Comparison of ENCODE assay signal across 10 cellular contexts in the genomic region with DNA sequence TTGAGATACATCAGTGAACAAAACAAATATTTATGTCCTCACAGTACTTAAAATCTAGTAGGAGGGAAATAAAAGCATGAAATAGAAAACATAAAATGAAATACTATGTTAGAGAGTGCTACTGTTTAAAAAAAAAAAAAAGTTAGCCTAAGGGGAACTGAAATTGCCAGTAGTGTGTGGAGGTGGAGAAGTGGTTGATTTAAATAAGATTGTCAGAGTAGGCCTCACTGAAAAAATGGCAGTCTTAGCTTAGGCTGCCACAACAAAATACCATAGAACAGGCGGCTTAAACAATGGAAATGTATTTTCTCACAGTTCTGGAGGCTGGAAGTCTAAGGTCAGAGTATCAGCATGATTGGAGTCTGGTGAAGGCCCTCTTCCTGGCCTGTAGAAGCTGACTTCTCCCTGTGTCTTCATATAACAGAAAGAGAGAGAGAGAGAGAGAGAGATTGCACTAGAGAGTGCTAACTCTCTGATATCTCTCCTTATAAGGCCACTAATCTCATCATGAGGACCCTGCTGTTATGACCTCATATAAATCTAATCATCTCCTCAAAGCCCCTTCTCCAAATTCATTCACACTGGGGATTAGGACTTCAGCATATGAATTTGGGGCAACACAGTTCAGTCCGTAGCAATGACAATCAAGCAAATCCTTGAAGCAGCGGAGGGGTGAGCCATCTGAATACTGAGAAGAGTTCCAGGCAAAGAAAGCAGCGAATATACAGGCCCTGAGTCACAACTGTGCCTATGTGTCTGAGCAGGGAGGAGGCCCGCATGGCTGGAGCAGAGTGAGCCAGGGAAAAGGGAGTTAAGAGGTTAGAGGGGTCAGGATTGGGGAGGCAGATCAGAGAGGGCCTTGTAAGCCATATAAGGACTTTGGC. TPM values are rescaled to one million over a fixed set of nuclear protein-coding genes. Genes with fewer than 3 reads are reported as not detected.
DNase-seq lines count a peak whose midpoint lies in the region; ATAC-seq, FAIRE-seq and TF ChIP-seq lines count a peak whose summit lies in the region.
"Had no signal": no experiment of that assay in that cellular context is flagged by ENCODE, and none has a peak within 500 bp of the region (broad histone marks: within the 10 kb centered on the region; RNA-seq: fewer than 3 reads in every experiment).

No MANE protein-coding gene starts in this region.

- H3K27me3 Mint-ChIP-seq in glutamatergic neuron (ENCODE audit: unreplicated experiment) = no peaks in the 10 kb centered on the region

- H3K4me3 Mint-ChIP-seq in glutamatergic neuron (ENCODE audit: unreplicated experiment) = no peak overlapping the region

- no peak for TF ChIP-seq CTCF in glutamatergic neuron (IDR thresholded peaks at IDR 0.05; ENCODE audit: partially characterized antibody, unreplicated experiment)

- TF ChIP-seq POLR2A in H54 (IDR thresholded peaks at IDR 0.05; ENCODE audit: low read depth, low read length) = no peak

- H3K4me1 Mint-ChIP-seq in glutamatergic neuron (ENCODE audit: low read depth, unreplicated experiment) = peaks cover 1% of the 10 kb centered on the region

- H3K9me3 Mint-ChIP-seq in glutamatergic neuron (ENCODE audit: unreplicated experiment) = peaks cover 1% of the 10 kb centered on the region

- H3K27ac Mint-ChIP-seq in glutamatergic neuron (ENCODE audit: unreplicated experiment) = no peak overlapping the region

- no peaks in the 10 kb centered on the region for H3K36me3 Mint-ChIP-seq in glutamatergic neuron (ENCODE audit: unreplicated experiment)

- peak; percentile 6 for FAIRE-seq in H54 (lab: Jason Lieb, UNC)

- ATAC-seq in GM18511 (IDR thresholded peaks at IDR 0.05; ENCODE audit: unreplicated experiment) (peak; percentile 88), HG03575 (IDR thresholded peaks at IDR 0.05; ENCODE audit: extremely low read depth, insufficient number of reproducible peaks, low FRiP score, unreplicated experiment) (peak; percentile 63)

- DNase-seq in H54 (ENCODE audit: insufficient read length, low spot score) (no peak), kidney glomerular epithelial cell (lab: John Stamatoyannopoulos, UW) (peak; percentile 34), glutamatergic neuron (no peak), KG1 (lab: John Stamatoyannopoulos, UW) (no peak), HT-29 (ENCODE audit: low spot score) (no peak)
- DNase-seq in activated naive CD4-positive, alpha-beta T cell treated with anti-CD3 and anti-CD28 coated beads, Interleukin-2, amount 50 U/mL, for 16 hours = no peak
- DNase-seq: activated gamma-delta T cell, heart left ventricle had no signal

RNA-seq across cellular contexts. Expression of a gene that starts 23.6 kb away (rescaled TPM):
- 3.6 TPM for total RNA-seq in glutamatergic neuron (ENCODE audit: unreplicated experiment)
- total RNA-seq in HT-29 (2014; rRNA removed; shearing (Covaris generic)) = 0.81 and 4.2 TPM in 2 replicates

RNA-seq across cellular contexts. Expression of a gene that starts 23.6 kb away (rescaled TPM):
- 0.29 TPM for total RNA-seq in glutamatergic neuron (ENCODE audit: unreplicated experiment)
- total RNA-seq in HT-29 (2014; rRNA removed; shearing (Covaris generic)) = not detected in 2 replicates
- total RNA-seq: heart left ventricle had no signal

RNA-seq across cellular contexts. Expression of a gene that starts 33.4 kb away (rescaled TPM):
- total RNA-seq in glutamatergic neuron (ENCODE audit: unreplicated experiment) = not detected
- total RNA-seq in HT-29 (2014; rRNA removed; shearing (Covaris generic)) = 0.29 and 0.48 TPM in 2 replicates
